14 cellular contexts compared by ENCODE assay signal in the genomic region with DNA sequence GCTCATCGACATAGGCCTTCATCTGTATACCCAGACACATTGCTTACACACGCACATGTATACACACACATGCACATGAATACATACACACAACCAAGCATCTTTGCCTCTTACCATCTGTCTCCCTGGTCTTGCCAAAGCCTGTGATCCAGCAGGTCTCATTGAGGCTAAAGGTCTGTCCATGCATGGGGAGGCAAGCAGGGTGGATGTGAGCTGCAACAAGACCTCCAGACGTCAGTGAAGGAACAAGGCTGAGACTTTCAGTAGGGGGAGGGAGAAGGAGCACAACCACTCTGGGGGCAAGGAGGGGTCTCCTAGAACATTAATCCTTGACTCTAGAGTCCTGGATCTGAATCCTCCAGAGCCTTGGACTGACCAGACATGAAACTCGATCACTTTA. TPM values are rescaled to one million over a fixed set of nuclear protein-coding genes. Genes with fewer than 3 reads are reported as not detected.
A peak's percentile ranks its signal among the peaks of the same experiment; 100 is the strongest.
DNase-seq lines count a peak whose midpoint lies in the region; ATAC-seq and TF ChIP-seq lines count a peak whose summit lies in the region.
"Had no signal": no experiment of that assay in that cellular context is flagged by ENCODE, and none has a peak within 500 bp of the region (broad histone marks: within the 10 kb centered on the region; RNA-seq: fewer than 3 reads in every experiment).

No MANE protein-coding gene starts in this region.

- H3K79me2 ChIP-seq in neural progenitor cell (ENCODE audit: low read depth), result no peaks in the 10 kb centered on the region

- H3K36me3 ChIP-seq in heart right ventricle, result no peaks in the 10 kb centered on the region
- no peaks in the 10 kb centered on the region for H3K36me3 ChIP-seq in neural progenitor cell
- H3K36me3 ChIP-seq: SJCRH30 had no signal

- H3K36me3 Mint-ChIP-seq in neural progenitor cell, result no peaks in the 10 kb centered on the region

- WGBS in heart right ventricle, 2 donors, result 91 to 94% methylated on average over 4 of the region's 4 CpGs

- no peak overlapping the region for H3K4me3 Mint-ChIP-seq in neural progenitor cell
- H3K4me3 Mint-ChIP-seq: H9 had no signal

- H3K4me1 Mint-ChIP-seq in neural progenitor cell, result peaks cover 22% of the 10 kb centered on the region

- peaks cover 0 to 4% (median 0%) of the 10 kb centered on the region in 7 donors for H3K27me3 ChIP-seq in heart right ventricle
- no peaks in the 10 kb centered on the region for H3K27me3 ChIP-seq in neural progenitor cell
- H3K27me3 ChIP-seq: SJCRH30 had no signal

- H3K4me3 ChIP-seq in heart right ventricle, result no peak overlapping the region
- H3K4me3 ChIP-seq in coronary artery, result no peak overlapping the region
- no peak overlapping the region for H3K4me3 ChIP-seq in neural progenitor cell
- H3K4me3 ChIP-seq: SJCRH30 had no signal

- DNase-seq in cardiac septum (ENCODE audit: low spot score), result peak; percentile 53
- DNase-seq in heart right ventricle, result no peak
- peak; percentile 21 for DNase-seq in coronary artery (ENCODE audit: low spot score)
- DNase-seq in neural progenitor cell (ENCODE audit: low spot score), result no peak
- no peak for DNase-seq in NCI-H2171 treated with DMSO at 0.1 percent for 48 hours (lab: John Stamatoyannopoulos, UW)
- DNase-seq in NK-92 treated with Interleukin-12 subunit alpha and Interleukin-12 subunit beta, amount 100 ng/mL, for 24 hours (lab: John Stamatoyannopoulos, UW), result no peak
- DNase-seq in SKM-1 treated with dmso at 0.1 percent for 144 hours (lab: John Stamatoyannopoulos, UW; ENCODE audit: unreplicated experiment), result no peak
- DNase-seq: C1 segment of cervical spinal cord, NCI-H1417 treated with DMSO at 0.1 percent for 48 hours, NCI-H1930, NCI-H526, SJCRH30 had no signal

- intact Hi-C loops in cardiac septum (cut with DNase I), result no loop called here
- intact Hi-C loops in heart right ventricle (cut with DNase I), result loop anchor here in 5 of 10 donors (2.0 to 10.0 kb wide), 5 partner anchors 37 to 63 kb away; no protein-coding TSS in a partner anchor

- ATAC-seq in heart right ventricle, result no peak

- H3K9me3 Mint-ChIP-seq in neural progenitor cell, result no peaks in the 10 kb centered on the region
- H3K9me3 Mint-ChIP-seq: H9 had no signal

- no peak for TF ChIP-seq CTCF in heart right ventricle (IDR thresholded peaks at IDR 0.05)
- TF ChIP-seq CTCF in coronary artery (IDR thresholded peaks at IDR 0.05), result no peak
- no peak for TF ChIP-seq CTCF in neural progenitor cell (IDR thresholded peaks at IDR 0.05)

- H3F3A ChIP-seq in neural progenitor cell (ENCODE audit: low read depth), result no peaks in the 10 kb centered on the region

- H3K27ac ChIP-seq in heart right ventricle, result no peak overlapping the region
- H3K27ac ChIP-seq in coronary artery, result no peak overlapping the region
- H3K27ac ChIP-seq in neural progenitor cell, result no peak overlapping the region
- H3K27ac ChIP-seq: SJCRH30 had no signal

- no peaks in the 10 kb centered on the region for H4K20me1 ChIP-seq in neural progenitor cell (ENCODE audit: low read depth)

- H2AFZ ChIP-seq in neural progenitor cell (replicated peaks), result no peak overlapping the region

- no peak overlapping the region for H3K4me2 ChIP-seq in neural progenitor cell

- no peak overlapping the region for H3K9ac ChIP-seq in neural progenitor cell

- H3K27me3 Mint-ChIP-seq in neural progenitor cell (ENCODE audit: insufficient read depth, low read depth), result peaks cover 3% of the 10 kb centered on the region

- H3K4me1 ChIP-seq in heart right ventricle, result peaks cover 0 to 22% (median 5%) of the 10 kb centered on the region in 9 donors
- H3K4me1 ChIP-seq in neural progenitor cell, result no peaks in the 10 kb centered on the region

- H3K27ac Mint-ChIP-seq in neural progenitor cell, result peak overlapping the region; percentile 18
- H3K27ac Mint-ChIP-seq: H9 had no signal

- no peaks in the 10 kb centered on the region for H3K9me3 ChIP-seq in heart right ventricle
- no peaks in the 10 kb centered on the region for H3K9me3 ChIP-seq in neural progenitor cell (ENCODE audit: low read depth)
- H3K9me3 ChIP-seq: SJCRH30 had no signal

RNA-seq across cellular contexts. Expression of a gene that starts 23.7 kb away (rescaled TPM):
- total RNA-seq in cardiac septum (not detected), heart right ventricle (under 1 TPM in 3 of 10 donors, not detected in 7; 0.07 to 0.32 (median 0.18) TPM), neural progenitor cell (ENCODE audit: low replicate concordance) (0.22 TPM in 1 of 2 replicates, not detected in the other)
- under 1 TPM; 0.03 to 0.22 TPM for polyA plus RNA-seq in heart right ventricle
- total RNA-seq: M059J, SJCRH30 had no signal

RNA-seq across cellular contexts. Expression of a gene that starts 29.1 kb away (rescaled TPM):
- total RNA-seq in cardiac septum, result 28.0 TPM
- total RNA-seq in heart right ventricle, result 10 to 100 TPM; 22.0 to 42.5 (median 30.4) TPM
- 10 to 100 TPM; 62.3 to 65.2 TPM for polyA plus RNA-seq in heart right ventricle
- total RNA-seq in neural progenitor cell (ENCODE audit: low replicate concordance), result 95.6 and 123 TPM in 2 replicates

Comparison
In these comparisons a context has a peak if more than half of its experiments do, and no peak if none do; other contexts are left out.
1. DNase-seq: peak in cardiac septum (single experiment) and coronary artery (single experiment); none in heart right ventricle (0 of 2), neural progenitor cell (single experiment), NCI-H2171 treated with DMSO at 0.1 percent for 48 hours (single experiment), NK-92 treated with Interleukin-12 subunit alpha and Interleukin-12 subunit beta, amount 100 ng/mL, for 24 hours (single experiment) and SKM-1 treated with dmso at 0.1 percent for 144 hours (single experiment).